ENCODE assay signal across 1 cellular context in the genomic region with DNA sequence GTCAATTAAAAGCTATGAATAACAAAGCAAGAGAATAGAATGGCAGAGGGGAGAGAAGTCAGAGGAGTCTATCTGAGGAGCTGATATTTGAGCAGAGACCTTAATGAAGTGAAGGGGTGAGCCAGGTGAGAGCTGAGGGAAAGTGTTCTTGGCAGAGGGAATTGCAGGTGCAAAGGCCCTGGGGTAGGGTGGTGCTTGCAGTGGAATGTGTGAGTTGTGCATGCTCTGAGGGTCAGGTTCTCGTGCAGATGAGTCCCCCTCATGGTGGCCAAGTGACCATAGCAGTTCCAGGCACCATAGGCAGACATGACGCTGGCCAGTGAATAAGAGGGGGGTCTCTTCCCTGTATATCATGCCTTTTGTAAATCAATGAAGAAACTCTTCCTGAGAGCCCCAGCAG.
TF ChIP-seq lines count a peak whose summit lies in the region.

No MANE protein-coding gene starts in this region.

TF ChIP-seq in WTC11, 78 proteins besides CTCF, POLR2A, EP300 and RAD21 (continued from another document):
- TF ChIP-seq, protein P1, sequence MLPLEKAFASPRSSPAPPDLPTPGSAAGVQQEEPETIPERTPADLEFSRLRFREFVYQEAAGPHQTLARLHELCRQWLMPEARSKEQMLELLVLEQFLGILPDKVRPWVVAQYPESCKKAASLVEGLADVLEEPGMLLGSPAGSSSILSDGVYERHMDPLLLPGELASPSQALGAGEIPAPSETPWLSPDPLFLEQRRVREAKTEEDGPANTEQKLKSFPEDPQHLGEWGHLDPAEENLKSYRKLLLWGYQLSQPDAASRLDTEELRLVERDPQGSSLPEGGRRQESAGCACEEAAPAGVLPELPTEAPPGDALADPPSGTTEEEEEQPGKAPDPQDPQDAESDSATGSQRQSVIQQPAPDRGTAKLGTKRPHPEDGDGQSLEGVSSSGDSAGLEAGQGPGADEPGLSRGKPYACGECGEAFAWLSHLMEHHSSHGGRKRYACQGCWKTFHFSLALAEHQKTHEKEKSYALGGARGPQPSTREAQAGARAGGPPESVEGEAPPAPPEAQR (CRISPR knock-in tag; IDR thresholded peaks at IDR 0.05) = no peak
- TF ChIP-seq, protein P2, sequence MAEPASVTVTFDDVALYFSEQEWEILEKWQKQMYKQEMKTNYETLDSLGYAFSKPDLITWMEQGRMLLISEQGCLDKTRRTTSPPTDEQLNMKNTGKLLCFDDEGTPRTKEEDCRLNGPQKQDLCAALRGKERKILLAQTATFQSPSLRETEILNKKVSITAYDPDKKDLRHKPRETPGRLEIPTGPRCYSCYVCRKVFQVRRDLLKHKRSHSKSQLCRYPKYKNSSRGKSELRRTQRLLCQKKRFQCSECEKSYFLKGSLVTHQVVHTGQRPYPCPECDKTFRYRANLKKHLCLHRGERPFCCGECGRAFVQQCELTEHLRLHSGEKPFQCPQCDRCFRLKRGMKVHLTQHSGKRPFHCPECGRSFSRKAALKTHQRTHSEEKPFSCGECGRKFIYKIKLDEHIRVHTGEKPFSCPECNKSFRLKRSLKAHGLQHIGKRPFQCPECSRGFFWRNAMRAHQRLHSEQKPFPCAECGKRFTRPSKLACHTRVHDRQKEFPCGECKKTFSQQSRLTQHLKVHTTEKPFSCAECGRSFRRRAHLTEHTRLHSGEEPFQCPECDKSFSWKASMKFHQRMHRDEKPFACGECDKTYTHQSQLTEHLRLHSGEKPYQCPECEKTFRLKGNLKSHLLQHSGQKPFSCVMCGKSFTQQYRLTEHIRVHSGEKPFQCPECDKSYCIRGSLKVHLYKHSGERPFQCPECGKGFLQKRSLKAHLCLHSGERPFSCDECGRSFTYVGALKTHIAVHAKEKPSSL (CRISPR knock-in tag; conservative IDR thresholded peaks at IDR 0.05) = no peak
- TF ChIP-seq ZNF263 (CRISPR knock-in tag; IDR thresholded peaks at IDR 0.05; ENCODE audit: low read depth) (no peak), SMAD3 (CRISPR knock-in tag; IDR thresholded peaks at IDR 0.05; ENCODE audit: borderline replicate concordance) (no peak), GTF2I (CRISPR knock-in tag; conservative IDR thresholded peaks at IDR 0.05) (peak; percentile 60; the same call in 1 of the 2 replicates), ZBTB43 (CRISPR knock-in tag; IDR thresholded peaks at IDR 0.05) (no peak)
